In genomic region chr13:35848316-35848715, GRCh38 we compare ENCODE assay signal across 32 cellular contexts.
A peak's percentile ranks its signal among the peaks of the same experiment; 100 is the strongest.
DNase-seq lines count a peak whose midpoint lies in the region; ATAC-seq and TF ChIP-seq lines count a peak whose summit lies in the region.
"Had no signal": no experiment of that assay in that cellular context is flagged by ENCODE, and none has a peak within 500 bp of the region (broad histone marks: within the 10 kb centered on the region; RNA-seq: fewer than 3 reads in every experiment).

No MANE protein-coding gene starts in this region.

- no peak for TF ChIP-seq EP300 in SK-N-SH (IDR thresholded peaks at IDR 0.05; ENCODE audit: borderline replicate concordance in 1 of 2, low read depth in 1 of 2, low read length in 1 of 2)
- no peak for TF ChIP-seq EP300 in suprapubic skin (IDR thresholded peaks at IDR 0.05)

- no peaks in the 10 kb centered on the region for H3K9me3 ChIP-seq in SK-N-SH
- H3K9me3 ChIP-seq in muscle layer of duodenum (ENCODE audit: control insufficient read depth in 1 of 2, low read length in 2 of 2), result no peaks in the 10 kb centered on the region
- H3K9me3 ChIP-seq in suprapubic skin, result no peaks in the 10 kb centered on the region
- H3K9me3 ChIP-seq: stomach, transverse colon had no signal

- ATAC-seq in SK-N-SH treated with all-trans-retinoic acid at 6 μM for 48 hours, result peak; percentile 53; the same call in 2 of the 3 replicates
- ATAC-seq: activated T-helper 17 cell treated with anti-CD3 and anti-CD28 coated beads, Interleukin-2, amount 50 U/mL, for 72 hours; HCT116; HepG2; PC-3 had no signal

- CTCF ChIA-PET in SK-N-SH (lab: Yijun Ruan, JAX), result no interaction called here

- H3K4me3 ChIP-seq in SK-N-SH (ENCODE audit: low read depth in 2 of 2, low read length in 1 of 2), result no peak overlapping the region
- peak overlapping the region in 1 of 2 donors; percentile 25 for H3K4me3 ChIP-seq in muscle layer of duodenum (ENCODE audit: low read depth in 1 of 2, low read length in 2 of 2)
- peak overlapping the region; percentile 21 for H3K4me3 ChIP-seq in suprapubic skin
- H3K4me3 ChIP-seq: neural progenitor cell, stomach, transverse colon had no signal

- no peak overlapping the region for H2AFZ ChIP-seq in SK-N-SH (ENCODE audit: low read depth)
- H2AFZ ChIP-seq: neural progenitor cell had no signal

- no peak overlapping the region for H3K27ac Mint-ChIP-seq in immature natural killer cell
- H3K27ac Mint-ChIP-seq: activated CD4-positive, alpha-beta memory T cell treated with anti-CD3 and anti-CD28 coated beads, Interleukin-2, amount 10 ng/mL, durations not matched to agents 7 days and 5 days; activated naive CD4-positive, alpha-beta T cell treated with anti-CD3 and anti-CD28 coated beads, Interleukin-2, amount 10 ng/mL, durations not matched to agents 7 days and 5 days; activated T-helper 17 cell treated with anti-CD3 and anti-CD28 coated beads, Interleukin-2, amount 50 U/mL, for 72 hours; CD14-positive monocyte; neural progenitor cell had no signal

- H3K27me3 Mint-ChIP-seq in immature natural killer cell (ENCODE audit: low read depth in 3 of 3), result peaks cover 0 to 2% (median 0%) of the 10 kb centered on the region in 3 donors
- H3K27me3 Mint-ChIP-seq: activated CD4-positive, alpha-beta memory T cell treated with anti-CD3 and anti-CD28 coated beads, Interleukin-2, amount 10 ng/mL, durations not matched to agents 7 days and 5 days; activated naive CD4-positive, alpha-beta T cell treated with anti-CD3 and anti-CD28 coated beads, Interleukin-2, amount 10 ng/mL, durations not matched to agents 7 days and 5 days had no signal

- peaks cover 0 to 9% (median 6%) of the 10 kb centered on the region in 6 donors for H3K9me3 Mint-ChIP-seq in immature natural killer cell
- H3K9me3 Mint-ChIP-seq: activated CD4-positive, alpha-beta memory T cell treated with anti-CD3 and anti-CD28 coated beads, Interleukin-2, amount 10 ng/mL, durations not matched to agents 7 days and 5 days; activated naive CD4-positive, alpha-beta T cell treated with anti-CD3 and anti-CD28 coated beads, Interleukin-2, amount 10 ng/mL, durations not matched to agents 7 days and 5 days had no signal

- 56% methylated on average over 1 of the region's 1 CpG for WGBS in SK-N-SH (ENCODE audit: low lambda C conversion rate)
- 58% methylated on average over 1 of the region's 1 CpG for WGBS in suprapubic skin

- peak overlapping the region in 1 of 2 experiments; percentile 16; a peak in 1 of 4 replicates for H3K27ac ChIP-seq in SK-N-SH (ENCODE audit: low read depth in 2 of 2, low read length in 1 of 2)
- peak overlapping the region; percentile 20 for H3K27ac ChIP-seq in muscle layer of duodenum (ENCODE audit: low read length)
- H3K27ac ChIP-seq in suprapubic skin, result no peak overlapping the region
- H3K27ac ChIP-seq: 22Rv1, brain microvascular endothelial cell, neural progenitor cell had no signal

- no peak for DNase-seq in SK-N-SH
- DNase-seq in fibroblast of peridontal ligament (ENCODE audit: extremely low read depth), result peak; percentile 69
- DNase-seq in suprapubic skin (ENCODE audit: low spot score in 2 of 2), result no peak
- DNase-seq in immature natural killer cell, result no peak
- DNase-seq in glomerular visceral epithelial cell (ENCODE audit: extremely low spot score), result no peak
- no peak for DNase-seq in HT-29 (ENCODE audit: low spot score)
- DNase-seq: activated CD4-positive, alpha-beta memory T cell treated with anti-CD3 and anti-CD28 coated beads, Interleukin-2, amount 10 ng/mL, durations not matched to agents 7 days and 5 days; activated CD4-positive, alpha-beta T cell treated with anti-CD3 and anti-CD28 coated beads for 1 hour; activated CD8-positive, alpha-beta memory T cell treated with anti-CD3 and anti-CD28 coated beads, Interleukin-2, amount 50 U/mL, for 48 hours; activated naive CD4-positive, alpha-beta T cell treated with anti-CD3 and anti-CD28 coated beads, Interleukin-2, amount 10 ng/mL, durations not matched to agents 7 days and 5 days; brain microvascular endothelial cell; DMS79; effector CD8-positive, alpha-beta T cell; foreskin fibroblast; GDM1; MM.1S; NCI-H1105 treated with DMSO at 0.1 percent for 48 hours; NCI-H1930; NCI-H526 treated with DMSO at 0.1 percent for 48 hours; PC-3; stimulated activated CD4-positive, alpha-beta T cell treated with anti-CD3 and anti-CD28 coated beads, Interleukin-12 subunit alpha, Interleukin-12 subunit beta, amount 100 ng/mL, for 4 hours; stimulated activated CD4-positive, alpha-beta T cell treated with anti-CD3 and anti-CD28 coated beads, Interleukin-2, amount 100 ng/mL, for 48 hours; stomach; transverse colon had no signal

- no peak overlapping the region for H3K4me3 Mint-ChIP-seq in immature natural killer cell
- H3K4me3 Mint-ChIP-seq: activated CD4-positive, alpha-beta memory T cell treated with anti-CD3 and anti-CD28 coated beads, Interleukin-2, amount 10 ng/mL, durations not matched to agents 7 days and 5 days; activated naive CD4-positive, alpha-beta T cell treated with anti-CD3 and anti-CD28 coated beads, Interleukin-2, amount 10 ng/mL, durations not matched to agents 7 days and 5 days; activated T-helper 17 cell treated with anti-CD3 and anti-CD28 coated beads, Interleukin-2, amount 50 U/mL, for 72 hours; CD14-positive monocyte; neural progenitor cell had no signal

- no peak for TF ChIP-seq POLR2A in suprapubic skin (IDR thresholded peaks at IDR 0.05)

- no peaks in the 10 kb centered on the region for H3K79me2 ChIP-seq in SK-N-SH (ENCODE audit: insufficient read depth)

- H3F3A ChIP-seq in SK-N-SH (replicated peaks; ENCODE audit: insufficient read depth), result no peaks in the 10 kb centered on the region

- H3K4me1 ChIP-seq in SK-N-SH (ENCODE audit: control insufficient read depth in 1 of 2, insufficient read depth in 2 of 2, low read depth in 1 of 2, low read length in 1 of 2), result no peaks in the 10 kb centered on the region; a peak in 1 of 4 replicates
- peaks cover 0 to 6% of the 10 kb centered on the region in 2 donors for H3K4me1 ChIP-seq in muscle layer of duodenum (ENCODE audit: control insufficient read depth in 1 of 2, insufficient read depth in 2 of 2, low read length in 2 of 2)
- no peaks in the 10 kb centered on the region for H3K4me1 ChIP-seq in suprapubic skin
- H3K4me1 ChIP-seq: transverse colon had no signal

- no peaks in the 10 kb centered on the region; the same call in 1 of the 2 replicates for H3K9me2 ChIP-seq in SK-N-SH

- no peaks in the 10 kb centered on the region for H3K27me3 ChIP-seq in SK-N-SH (ENCODE audit: insufficient read depth)
- no peaks in the 10 kb centered on the region for H3K27me3 ChIP-seq in muscle layer of duodenum (ENCODE audit: low read depth, low read length)
- no peaks in the 10 kb centered on the region for H3K27me3 ChIP-seq in suprapubic skin
- H3K27me3 ChIP-seq: brain microvascular endothelial cell, neural progenitor cell, stomach, transverse colon had no signal

- H3K36me3 Mint-ChIP-seq in immature natural killer cell, result no peaks in the 10 kb centered on the region
- H3K36me3 Mint-ChIP-seq: activated naive CD4-positive, alpha-beta T cell treated with anti-CD3 and anti-CD28 coated beads, Interleukin-2, amount 10 ng/mL, durations not matched to agents 7 days and 5 days; CD14-positive monocyte had no signal

- no peaks in the 10 kb centered on the region for H4K20me1 ChIP-seq in SK-N-SH (ENCODE audit: insufficient read depth)

- no peak overlapping the region for H3K9ac ChIP-seq in SK-N-SH
- H3K9ac ChIP-seq: neural progenitor cell had no signal

- H3K36me3 ChIP-seq in SK-N-SH (replicated peaks in 1 of 2; ENCODE audit: control insufficient read depth in 1 of 2, insufficient read depth in 2 of 2, low read length in 1 of 2), result peaks cover 0 to 4% of the 10 kb centered on the region in 2 experiments
- peaks cover 0 to 2% of the 10 kb centered on the region in 2 donors for H3K36me3 ChIP-seq in muscle layer of duodenum (ENCODE audit: control insufficient read depth in 1 of 2, insufficient read depth in 2 of 2, low read length in 2 of 2)
- H3K36me3 ChIP-seq in suprapubic skin, result no peaks in the 10 kb centered on the region
- H3K36me3 ChIP-seq: brain microvascular endothelial cell, neural progenitor cell, stomach, transverse colon had no signal

- no peak for TF ChIP-seq RAD21 in SK-N-SH (IDR thresholded peaks at IDR 0.05; ENCODE audit: low read length)

- no peak for TF ChIP-seq CTCF in SK-N-SH (IDR thresholded peaks at IDR 0.05)
- TF ChIP-seq CTCF in suprapubic skin (IDR thresholded peaks at IDR 0.05), result no peak

- H3K4me1 Mint-ChIP-seq in immature natural killer cell, result no peaks in the 10 kb centered on the region
- H3K4me1 Mint-ChIP-seq: activated CD4-positive, alpha-beta memory T cell treated with anti-CD3 and anti-CD28 coated beads, Interleukin-2, amount 10 ng/mL, durations not matched to agents 7 days and 5 days; activated naive CD4-positive, alpha-beta T cell treated with anti-CD3 and anti-CD28 coated beads, Interleukin-2, amount 10 ng/mL, durations not matched to agents 7 days and 5 days; activated T-helper 17 cell treated with anti-CD3 and anti-CD28 coated beads, Interleukin-2, amount 50 U/mL, for 72 hours; CD14-positive monocyte had no signal

- POLR2A ChIA-PET in SK-N-SH (lab: Yijun Ruan, JAX), result no interaction called here

- no peak overlapping the region for H3K4me2 ChIP-seq in SK-N-SH
- H3K4me2 ChIP-seq: neural progenitor cell had no signal

TF ChIP-seq in SK-N-SH, 30 proteins besides CTCF, POLR2A, EP300 and RAD21 (continues in another document):
- TF ChIP-seq NFIC (IDR thresholded peaks at IDR 0.05; ENCODE audit: borderline replicate concordance), result no peak
- TF ChIP-seq, protein P1, sequence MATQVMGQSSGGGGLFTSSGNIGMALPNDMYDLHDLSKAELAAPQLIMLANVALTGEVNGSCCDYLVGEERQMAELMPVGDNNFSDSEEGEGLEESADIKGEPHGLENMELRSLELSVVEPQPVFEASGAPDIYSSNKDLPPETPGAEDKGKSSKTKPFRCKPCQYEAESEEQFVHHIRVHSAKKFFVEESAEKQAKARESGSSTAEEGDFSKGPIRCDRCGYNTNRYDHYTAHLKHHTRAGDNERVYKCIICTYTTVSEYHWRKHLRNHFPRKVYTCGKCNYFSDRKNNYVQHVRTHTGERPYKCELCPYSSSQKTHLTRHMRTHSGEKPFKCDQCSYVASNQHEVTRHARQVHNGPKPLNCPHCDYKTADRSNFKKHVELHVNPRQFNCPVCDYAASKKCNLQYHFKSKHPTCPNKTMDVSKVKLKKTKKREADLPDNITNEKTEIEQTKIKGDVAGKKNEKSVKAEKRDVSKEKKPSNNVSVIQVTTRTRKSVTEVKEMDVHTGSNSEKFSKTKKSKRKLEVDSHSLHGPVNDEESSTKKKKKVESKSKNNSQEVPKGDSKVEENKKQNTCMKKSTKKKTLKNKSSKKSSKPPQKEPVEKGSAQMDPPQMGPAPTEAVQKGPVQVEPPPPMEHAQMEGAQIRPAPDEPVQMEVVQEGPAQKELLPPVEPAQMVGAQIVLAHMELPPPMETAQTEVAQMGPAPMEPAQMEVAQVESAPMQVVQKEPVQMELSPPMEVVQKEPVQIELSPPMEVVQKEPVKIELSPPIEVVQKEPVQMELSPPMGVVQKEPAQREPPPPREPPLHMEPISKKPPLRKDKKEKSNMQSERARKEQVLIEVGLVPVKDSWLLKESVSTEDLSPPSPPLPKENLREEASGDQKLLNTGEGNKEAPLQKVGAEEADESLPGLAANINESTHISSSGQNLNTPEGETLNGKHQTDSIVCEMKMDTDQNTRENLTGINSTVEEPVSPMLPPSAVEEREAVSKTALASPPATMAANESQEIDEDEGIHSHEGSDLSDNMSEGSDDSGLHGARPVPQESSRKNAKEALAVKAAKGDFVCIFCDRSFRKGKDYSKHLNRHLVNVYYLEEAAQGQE (IDR thresholded peaks at IDR 0.05; ENCODE audit: low read depth, low read length), result no peak
